Comparison of ENCODE assay signal across 1 cellular context in the genomic region with DNA sequence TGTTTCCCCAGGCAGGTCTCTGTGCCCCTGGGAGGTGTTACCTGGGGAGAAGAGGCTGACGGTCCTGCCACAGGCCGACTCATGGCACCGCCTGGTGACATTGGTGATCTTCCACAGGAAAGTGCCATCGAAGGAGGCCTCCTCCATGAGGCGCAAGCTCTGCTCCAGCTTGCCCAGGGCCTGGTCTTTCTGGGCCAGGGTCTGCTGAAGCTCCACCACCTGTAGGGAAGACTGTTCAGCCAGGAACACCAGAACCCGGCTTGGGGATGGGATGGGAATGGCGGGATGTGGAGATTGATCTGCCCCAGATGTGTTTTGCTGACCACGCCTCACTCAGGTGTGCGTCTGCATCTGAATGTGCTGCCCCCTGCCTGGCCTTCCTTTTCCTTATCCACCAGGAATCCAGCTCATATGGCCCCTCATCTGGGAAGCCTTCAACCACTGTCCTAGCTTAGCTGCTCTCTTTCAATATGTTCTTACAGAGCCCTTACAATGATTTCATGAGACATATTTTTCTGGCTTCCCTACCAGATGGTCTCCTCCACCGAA.
A peak's percentile ranks its signal among the peaks of the same experiment; 100 is the strongest.
TF ChIP-seq lines count a peak whose summit lies in the region.

No MANE protein-coding gene starts in this region.

TF ChIP-seq in GM12878, 131 proteins besides CTCF, POLR2A, EP300 and RAD21:
- TF ChIP-seq SIN3A (IDR thresholded peaks at IDR 0.05; ENCODE audit: low read depth, low read length), result no peak
- TF ChIP-seq POLR2AphosphoS5 (IDR thresholded peaks at IDR 0.05; ENCODE audit: low read length), result peak; percentile 75
